Comparison of ENCODE assay signal across 10 cellular contexts in genomic region chr19:13937479-13938360, GRCh38. TPM values are rescaled to one million over a fixed set of nuclear protein-coding genes. Genes with fewer than 3 reads are reported as not detected.
DNase-seq lines count a peak whose midpoint lies in the region; ATAC-seq and TF ChIP-seq lines count a peak whose summit lies in the region.
"Had no signal": no experiment of that assay in that cellular context is flagged by ENCODE, and none has a peak within 500 bp of the region (broad histone marks: within the 10 kb centered on the region; RNA-seq: fewer than 3 reads in every experiment).

No MANE protein-coding gene starts in this region.

- in situ Hi-C loops in mammary epithelial cell (cut with MboI; ENCODE audit: low sequenced_read_pairs in 2 of 2) = no loop called here

- H3K14ac ChIP-seq in mesenchymal stem cell (ENCODE audit: low read length in 2 of 2) = no peak overlapping the region

- peaks cover 0 to 32% (median 19%) of the 10 kb centered on the region in 7 donors for H3K27me3 ChIP-seq in heart right ventricle
- H3K27me3 ChIP-seq in mammary epithelial cell (ENCODE audit: insufficient read depth, low read length) = no peaks in the 10 kb centered on the region
- H3K27me3 ChIP-seq in mesenchymal stem cell (ENCODE audit: control insufficient read depth in 1 of 2, insufficient read depth in 1 of 2, low read length in 2 of 2) = peaks cover 4 to 42% of the 10 kb centered on the region in 2 experiments
- H3K27me3 ChIP-seq in aorta (ENCODE audit: control insufficient read depth in 1 of 2, insufficient read depth in 2 of 2, low read length in 1 of 2) = no peaks in the 10 kb centered on the region
- H3K27me3 ChIP-seq in sigmoid colon = peaks cover 6 to 50% (median 26%) of the 10 kb centered on the region in 3 donors

- H2BK15ac ChIP-seq in mesenchymal stem cell (ENCODE audit: low read depth, poor library complexity, severe bottlenecking) = no peak overlapping the region

- H3K4me3 ChIP-seq in heart right ventricle (peak overlapping the region in 6 of 10 donors; percentile 21 to 46 (median 26)), mammary epithelial cell (replicated peaks in 1 of 3; ENCODE audit: insufficient read depth in 1 of 3, low read depth in 2 of 3, low read length in 3 of 3) (peak overlapping the region in 1 of 3 experiments; percentile 12), mesenchymal stem cell (ENCODE audit: insufficient read depth in 1 of 2, low read depth in 1 of 2, low read length in 2 of 2) (peak overlapping the region in 1 of 2 experiments; percentile 23), aorta (ENCODE audit: low read length in 2 of 2) (peak overlapping the region in 1 of 2 donors; percentile 14), sigmoid colon (peak overlapping the region in 2 of 4 donors; percentile 22 to 31)

- no peak overlapping the region for H3K4ac ChIP-seq in mesenchymal stem cell (ENCODE audit: low read depth in 1 of 2, low read length in 2 of 2)

- H4K8ac ChIP-seq in mesenchymal stem cell (ENCODE audit: low read length) = peak overlapping the region; percentile 3

- peak overlapping the region; percentile 37 for H3K4me2 ChIP-seq in mammary epithelial cell (ENCODE audit: insufficient read depth, low read depth, low read length)
- no peak overlapping the region for H3K4me2 ChIP-seq in mesenchymal stem cell (ENCODE audit: low read length, poor library complexity, severe bottlenecking)

- peak in 7 of 8 donors; percentile 23 to 47 (median 24) for ATAC-seq in heart right ventricle
- no peak for ATAC-seq in Right ventricle myocardium superior (ENCODE audit: poor library complexity)
- ATAC-seq in aorta (ENCODE audit: low FRiP score) = peak; percentile 60
- ATAC-seq in GM21515 (IDR thresholded peaks at IDR 0.05; ENCODE audit: unreplicated experiment) = no peak

- no peaks in the 10 kb centered on the region for H3K79me1 ChIP-seq in mesenchymal stem cell (replicated peaks; ENCODE audit: low read length, poor library complexity, severe bottlenecking)

- H3K23ac ChIP-seq in mesenchymal stem cell (ENCODE audit: low read length in 2 of 2) = no peak overlapping the region

- no peak overlapping the region for H3K18ac ChIP-seq in mesenchymal stem cell (ENCODE audit: low read depth in 1 of 2, low read length in 2 of 2)

- H2AK5ac ChIP-seq in mesenchymal stem cell (ENCODE audit: low read length, severe bottlenecking) = no peak overlapping the region

- no peaks in the 10 kb centered on the region for H4K20me1 ChIP-seq in mammary epithelial cell (ENCODE audit: insufficient read depth, low read length)

- BruUV-seq in mammary epithelial cell (replicated peaks; lab: Mats Ljungman, UMichigan) = no TSS peak

- H2BK120ac ChIP-seq in mesenchymal stem cell (ENCODE audit: low read depth, low read length) = no peak overlapping the region

- dilution Hi-C loops in mammary epithelial cell (cut with HindIII; ENCODE audit: low sequenced_read_pairs) = no loop called here

- H2BK12ac ChIP-seq in mesenchymal stem cell (ENCODE audit: low read length in 2 of 2) = no peak overlapping the region

- CTCF ChIA-PET in mammary epithelial cell (lab: Charles Lee; ENCODE audit: low non-redundant PET) = no interaction called here

- H3K79me2 ChIP-seq in mammary epithelial cell (ENCODE audit: insufficient read depth, low read length) = no peaks in the 10 kb centered on the region

- H2BK5ac ChIP-seq in mesenchymal stem cell (ENCODE audit: low read depth, low read length, poor library complexity, severe bottlenecking) = no peak overlapping the region

- TF ChIP-seq CTCF in heart right ventricle (IDR thresholded peaks at IDR 0.05) (no peak), mammary epithelial cell (conservative IDR thresholded peaks at IDR 0.05 in 1 of 2, IDR thresholded peaks at IDR 0.05 in 1 of 2; ENCODE audit: extremely low read depth in 1 of 2, insufficient read depth in 1 of 2, low read depth in 1 of 2, low read length in 2 of 2) (no peak), sigmoid colon (IDR thresholded peaks at IDR 0.05) (no peak)

- peak overlapping the region; percentile 3 for H4K91ac ChIP-seq in mesenchymal stem cell (ENCODE audit: low read length)

- H2AFZ ChIP-seq in mammary epithelial cell (ENCODE audit: low read depth, low read length) = peak overlapping the region; percentile 84
- no peak overlapping the region for H2AFZ ChIP-seq in mesenchymal stem cell (ENCODE audit: low read depth, low read length)

- intact Hi-C loops in heart right ventricle (cut with DNase I) = no loop called here
- intact Hi-C loops in Right ventricle myocardium superior (cut with DNase I) = no loop called here
- intact Hi-C loops in mammary epithelial cell (cut with micrococcal nuclease) = no loop called here
- intact Hi-C loops in aorta (cut with DNase I) = no loop called here
- intact Hi-C loops in sigmoid colon (cut with DNase I) = no loop called here

- no peak for TF ChIP-seq POLR2A in sigmoid colon (IDR thresholded peaks at IDR 0.05)

- no peaks in the 10 kb centered on the region for H3K36me3 ChIP-seq in heart right ventricle
- H3K36me3 ChIP-seq in mammary epithelial cell (ENCODE audit: insufficient read depth, low read length) = no peaks in the 10 kb centered on the region
- peaks cover 0 to 4% of the 10 kb centered on the region in 2 experiments for H3K36me3 ChIP-seq in mesenchymal stem cell (ENCODE audit: control insufficient read depth in 1 of 2, insufficient read depth in 2 of 2, low read depth in 1 of 2, low read length in 2 of 2)
- no peaks in the 10 kb centered on the region for H3K36me3 ChIP-seq in aorta (ENCODE audit: control insufficient read depth in 1 of 2, insufficient read depth in 2 of 2, low read length in 1 of 2)
- no peaks in the 10 kb centered on the region for H3K36me3 ChIP-seq in sigmoid colon

- no peak overlapping the region for H3K9ac ChIP-seq in mammary epithelial cell (ENCODE audit: insufficient read depth, low read length)
- H3K9ac ChIP-seq in mesenchymal stem cell (ENCODE audit: low read length) = no peak overlapping the region

- no peak for TF ChIP-seq EP300 in sigmoid colon (IDR thresholded peaks at IDR 0.05)

- no peak for DNase-seq in heart right ventricle
- no peak for DNase-seq in Right ventricle myocardium superior
- DNase-seq in mammary epithelial cell = no peak
- DNase-seq in mesenchymal stem cell = no peak
- DNase-seq in aorta = no peak
- DNase-seq in stimulated activated CD4-positive, alpha-beta T cell treated with anti-CD3 and anti-CD28 coated beads, Interleukin-15, amount 100 ng/mL, for 24 hours = no peak
- DNase-seq in sigmoid colon = no peak
- DNase-seq: NCI-H187; stimulated activated naive CD4-positive, alpha-beta T cell had no signal

- WGBS in heart right ventricle, 2 donors = 15% methylated on average over 26 to 30 of the region's 30 CpGs
- WGBS in mammary epithelial cell (ENCODE audit: low coverage, missing lambda C conversion rate) = 16% methylated on average over 12 of the region's 30 CpGs
- WGBS in mesenchymal stem cell = 61% methylated on average over 22 of the region's 30 CpGs
- 5% methylated on average over 29 to 30 of the region's 30 CpGs for WGBS in aorta, 2 donors
- 16 to 21% methylated on average over 30 of the region's 30 CpGs for WGBS in sigmoid colon, 2 donors

- H3K27ac ChIP-seq in heart right ventricle (no peak overlapping the region), mammary epithelial cell (ENCODE audit: insufficient read depth, low read depth, low read length) (no peak overlapping the region), mesenchymal stem cell (ENCODE audit: low read length, poor library complexity, severe bottlenecking) (no peak overlapping the region), aorta (ENCODE audit: low read depth in 1 of 2, low read length in 2 of 2) (no peak overlapping the region), sigmoid colon (no peak overlapping the region)

- peaks cover 0 to 5% (median 0%) of the 10 kb centered on the region in 9 donors for H3K4me1 ChIP-seq in heart right ventricle
- peaks cover 15% of the 10 kb centered on the region for H3K4me1 ChIP-seq in mammary epithelial cell (ENCODE audit: insufficient read depth, low read length)
- H3K4me1 ChIP-seq in mesenchymal stem cell (ENCODE audit: control insufficient read depth, insufficient read depth, low read depth, low read length) = peaks cover 16% of the 10 kb centered on the region
- H3K4me1 ChIP-seq in aorta (ENCODE audit: control insufficient read depth in 1 of 2, insufficient read depth in 2 of 2, low read length in 2 of 2) = no peaks in the 10 kb centered on the region
- H3K4me1 ChIP-seq in sigmoid colon = no peaks in the 10 kb centered on the region

- no peaks in the 10 kb centered on the region for H3K9me3 ChIP-seq in heart right ventricle
- no peaks in the 10 kb centered on the region for H3K9me3 ChIP-seq in mammary epithelial cell (replicated peaks; ENCODE audit: insufficient read depth, low read length)
- peaks cover 6% of the 10 kb centered on the region for H3K9me3 ChIP-seq in mesenchymal stem cell (ENCODE audit: control insufficient read depth, low read length)
- H3K9me3 ChIP-seq in aorta (ENCODE audit: control insufficient read depth, low read length) = no peaks in the 10 kb centered on the region
- no peaks in the 10 kb centered on the region for H3K9me3 ChIP-seq in sigmoid colon

RNA-seq across cellular contexts. Expression of gene PODNL1, which starts 0.5 kb away (rescaled TPM):
- total RNA-seq in heart right ventricle (1 to 10 TPM in 7 of 10 donors, under 1 TPM in 3; 0.76 to 6.2 (median 1.8) TPM), Right ventricle myocardium superior (3.1 TPM), mammary epithelial cell (1 to 10 TPM; 3.8 to 7.1 TPM), aorta (1 to 10 TPM; 4.3 to 9.8 TPM), sigmoid colon (not detected)
- polyA plus RNA-seq in heart right ventricle (1 to 10 TPM in 1 of 2 donors, under 1 TPM in 1; 0.90 to 2.3 TPM), mammary epithelial cell (3.6 TPM), aorta (10 to 100 TPM in 1 of 2 donors, 1 to 10 TPM in 1; 2.5 to 18.9 TPM), sigmoid colon (1 to 10 TPM; 2.5 to 5.4 (median 2.9) TPM)
- not detected for polyA minus RNA-seq in mammary epithelial cell
- polyA plus RNA-seq in mesenchymal stem cell (2013, experiment 1 of 2) = 4.7 TPM
- polyA plus RNA-seq in mesenchymal stem cell (2013, experiment 2 of 2) = 3.7 TPM

RNA-seq across cellular contexts. Expression of gene DCAF15, which starts 14.6 kb away (rescaled TPM):
- 10 to 100 TPM; 15.5 to 21.2 (median 17.8) TPM for total RNA-seq in heart right ventricle
- polyA plus RNA-seq in heart right ventricle = 10 to 100 TPM; 26.8 to 50.0 TPM
- total RNA-seq in Right ventricle myocardium superior = 15.4 TPM
- total RNA-seq in mammary epithelial cell = 10 to 100 TPM; 15.2 to 31.3 TPM
- polyA plus RNA-seq in mammary epithelial cell = 34.4 TPM
- 12.9 TPM for polyA minus RNA-seq in mammary epithelial cell
- polyA plus RNA-seq in mesenchymal stem cell (2013, experiment 1 of 2) = 14.8 TPM
- 14.2 TPM for polyA plus RNA-seq in mesenchymal stem cell (2013, experiment 2 of 2)
- total RNA-seq in aorta = 10 to 100 TPM; 21.8 to 25.3 TPM
- polyA plus RNA-seq in aorta = 10 to 100 TPM in 1 of 2 donors, 1 to 10 TPM in 1; 8.8 to 41.4 TPM
- total RNA-seq in sigmoid colon = 10 to 100 TPM in 3 of 4 donors, 1 to 10 TPM in 1; 7.9 to 14.6 (median 12.1) TPM
- 10 to 100 TPM; 10.2 to 46.2 (median 11.3) TPM for polyA plus RNA-seq in sigmoid colon

RNA-seq across cellular contexts. Expression of gene CC2D1A, which starts 31.7 kb away (rescaled TPM):
- 10 to 100 TPM; 13.2 to 30.2 (median 19.0) TPM for total RNA-seq in heart right ventricle
- polyA plus RNA-seq in heart right ventricle = 10 to 100 TPM; 16.5 to 49.8 TPM
- total RNA-seq in Right ventricle myocardium superior = 20.0 TPM
- total RNA-seq in mammary epithelial cell = 10 to 100 TPM; 31.7 to 58.8 TPM
- 21.0 TPM for polyA plus RNA-seq in mammary epithelial cell
- 16.1 TPM for polyA minus RNA-seq in mammary epithelial cell
- 15.2 TPM for polyA plus RNA-seq in mesenchymal stem cell (2013, experiment 1 of 2)
- 15.0 TPM for polyA plus RNA-seq in mesenchymal stem cell (2013, experiment 2 of 2)
- total RNA-seq in aorta = 10 to 100 TPM; 26.9 to 37.2 TPM
- polyA plus RNA-seq in aorta = 10 to 100 TPM; 22.3 to 67.6 TPM
- 10 to 100 TPM; 15.0 to 33.5 (median 21.4) TPM for total RNA-seq in sigmoid colon
- 10 to 100 TPM; 38.4 to 88.2 (median 65.7) TPM for polyA plus RNA-seq in sigmoid colon

RNA-seq across cellular contexts. Expression of gene BRME1, which starts 31.8 kb away (rescaled TPM):
- total RNA-seq in heart right ventricle = under 1 TPM in 8 of 10 donors, not detected in 2; 0.19 to 0.88 (median 0.63) TPM
- 1 to 10 TPM in 1 of 2 donors, under 1 TPM in 1; 0.38 to 2.0 TPM for polyA plus RNA-seq in heart right ventricle
- total RNA-seq in Right ventricle myocardium superior = 0.81 TPM
- total RNA-seq in mammary epithelial cell = 1 to 10 TPM; 1.0 to 3.8 TPM
- polyA plus RNA-seq in mammary epithelial cell = 2.2 TPM
- 1.0 TPM for polyA minus RNA-seq in mammary epithelial cell
- 0.22 TPM for polyA plus RNA-seq in mesenchymal stem cell (2013, experiment 1 of 2)
- 0.22 TPM for polyA plus RNA-seq in mesenchymal stem cell (2013, experiment 2 of 2)
- total RNA-seq in aorta = 1 to 10 TPM; 2.0 to 2.3 TPM
- polyA plus RNA-seq in aorta = 1 to 10 TPM; 1.8 to 3.1 TPM
- 1 to 10 TPM in 3 of 4 donors, under 1 TPM in 1; 0.99 to 3.6 (median 1.3) TPM for total RNA-seq in sigmoid colon
- 1 to 10 TPM; 1.8 to 9.0 (median 3.2) TPM for polyA plus RNA-seq in sigmoid colon

Comparison
In these comparisons a context has a peak if more than half of its experiments do, and no peak if none do; other contexts are left out.
1. ATAC-seq: peak in heart right ventricle (7 of 8) and aorta (single experiment); none in Right ventricle myocardium superior (single experiment) and GM21515 (single experiment).